ENCODE assay signal across 3 cellular contexts in the genomic region with DNA sequence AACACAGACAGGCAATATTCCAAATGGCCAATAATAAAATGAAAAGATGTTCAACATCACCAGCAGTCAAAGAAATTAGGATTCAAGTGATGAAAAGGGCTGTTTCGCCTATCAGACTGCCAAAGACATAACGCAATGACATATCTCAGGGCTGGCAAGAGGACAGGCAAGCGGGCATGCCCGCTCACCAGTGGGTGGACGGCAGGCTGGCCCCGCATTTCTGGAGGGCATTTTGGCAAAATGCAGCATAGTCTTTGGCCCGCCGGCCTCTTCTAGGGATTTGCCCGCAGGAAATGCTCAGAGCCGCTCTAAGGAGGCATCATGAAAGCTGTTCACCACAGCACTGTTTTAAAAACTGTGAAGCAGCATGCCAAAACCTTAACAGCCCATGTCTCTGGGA.
TF ChIP-seq lines count a peak whose summit lies in the region.

No MANE protein-coding gene starts in this region.

TF ChIP-seq in SK-N-SH, 30 proteins besides CTCF, POLR2A, EP300 and RAD21 (continued from another document):
- TF ChIP-seq SIN3A (IDR thresholded peaks at IDR 0.05; ENCODE audit: borderline replicate concordance, low read depth, low read length) (no peak), EZH2phosphoT487 (IDR thresholded peaks at IDR 0.05; ENCODE audit: borderline replicate concordance, low read depth) (no peak), POLR2AphosphoS5 (IDR thresholded peaks at IDR 0.05; ENCODE audit: low read depth, low read length) (no peak), MEF2A (IDR thresholded peaks at IDR 0.05; ENCODE audit: borderline replicate concordance, low read depth) (no peak)
- TF ChIP-seq, protein P1, sequence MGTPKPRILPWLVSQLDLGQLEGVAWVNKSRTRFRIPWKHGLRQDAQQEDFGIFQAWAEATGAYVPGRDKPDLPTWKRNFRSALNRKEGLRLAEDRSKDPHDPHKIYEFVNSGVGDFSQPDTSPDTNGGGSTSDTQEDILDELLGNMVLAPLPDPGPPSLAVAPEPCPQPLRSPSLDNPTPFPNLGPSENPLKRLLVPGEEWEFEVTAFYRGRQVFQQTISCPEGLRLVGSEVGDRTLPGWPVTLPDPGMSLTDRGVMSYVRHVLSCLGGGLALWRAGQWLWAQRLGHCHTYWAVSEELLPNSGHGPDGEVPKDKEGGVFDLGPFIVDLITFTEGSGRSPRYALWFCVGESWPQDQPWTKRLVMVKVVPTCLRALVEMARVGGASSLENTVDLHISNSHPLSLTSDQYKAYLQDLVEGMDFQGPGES (IDR thresholded peaks at IDR 0.05; ENCODE audit: low read depth, low read length), result no peak

TF ChIP-seq in SK-N-SH treated with all-trans-retinoic acid at 6 μM for 48 hours, 23 proteins besides CTCF, POLR2A, EP300 and RAD21 (continued from another document and continues in another):
- TF ChIP-seq, protein P2, sequence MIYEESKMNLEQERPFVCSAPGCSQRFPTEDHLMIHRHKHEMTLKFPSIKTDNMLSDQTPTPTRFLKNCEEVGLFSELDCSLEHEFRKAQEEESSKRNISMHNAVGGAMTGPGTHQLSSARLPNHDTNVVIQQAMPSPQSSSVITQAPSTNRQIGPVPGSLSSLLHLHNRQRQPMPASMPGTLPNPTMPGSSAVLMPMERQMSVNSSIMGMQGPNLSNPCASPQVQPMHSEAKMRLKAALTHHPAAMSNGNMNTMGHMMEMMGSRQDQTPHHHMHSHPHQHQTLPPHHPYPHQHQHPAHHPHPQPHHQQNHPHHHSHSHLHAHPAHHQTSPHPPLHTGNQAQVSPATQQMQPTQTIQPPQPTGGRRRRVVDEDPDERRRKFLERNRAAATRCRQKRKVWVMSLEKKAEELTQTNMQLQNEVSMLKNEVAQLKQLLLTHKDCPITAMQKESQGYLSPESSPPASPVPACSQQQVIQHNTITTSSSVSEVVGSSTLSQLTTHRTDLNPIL (CRISPR knock-in tag; IDR thresholded peaks at IDR 0.05; ENCODE audit: low read depth), result no peak
- TF ChIP-seq ZNF70 (CRISPR knock-in tag; IDR thresholded peaks at IDR 0.05), result no peak
- no peak for TF ChIP-seq TCF4 (CRISPR knock-in tag; IDR thresholded peaks at IDR 0.05; ENCODE audit: borderline replicate concordance)
- TF ChIP-seq ZNF8 (CRISPR knock-in tag; IDR thresholded peaks at IDR 0.05), result no peak
- no peak for TF ChIP-seq TOX (CRISPR knock-in tag; IDR thresholded peaks at IDR 0.05; ENCODE audit: borderline replicate concordance)
- no peak for TF ChIP-seq BACH2 (CRISPR knock-in tag; IDR thresholded peaks at IDR 0.05; ENCODE audit: borderline replicate concordance)
- TF ChIP-seq SNAI2 (CRISPR knock-in tag; IDR thresholded peaks at IDR 0.05), result no peak
- no peak for TF ChIP-seq CSDC2 (CRISPR knock-in tag; IDR thresholded peaks at IDR 0.05)
- no peak for TF ChIP-seq RARB (CRISPR knock-in tag; IDR thresholded peaks at IDR 0.05)
- TF ChIP-seq GLIS3 (CRISPR knock-in tag; IDR thresholded peaks at IDR 0.05), result no peak
- TF ChIP-seq ISL1 (CRISPR knock-in tag; IDR thresholded peaks at IDR 0.05), result no peak
- TF ChIP-seq, protein P3, sequence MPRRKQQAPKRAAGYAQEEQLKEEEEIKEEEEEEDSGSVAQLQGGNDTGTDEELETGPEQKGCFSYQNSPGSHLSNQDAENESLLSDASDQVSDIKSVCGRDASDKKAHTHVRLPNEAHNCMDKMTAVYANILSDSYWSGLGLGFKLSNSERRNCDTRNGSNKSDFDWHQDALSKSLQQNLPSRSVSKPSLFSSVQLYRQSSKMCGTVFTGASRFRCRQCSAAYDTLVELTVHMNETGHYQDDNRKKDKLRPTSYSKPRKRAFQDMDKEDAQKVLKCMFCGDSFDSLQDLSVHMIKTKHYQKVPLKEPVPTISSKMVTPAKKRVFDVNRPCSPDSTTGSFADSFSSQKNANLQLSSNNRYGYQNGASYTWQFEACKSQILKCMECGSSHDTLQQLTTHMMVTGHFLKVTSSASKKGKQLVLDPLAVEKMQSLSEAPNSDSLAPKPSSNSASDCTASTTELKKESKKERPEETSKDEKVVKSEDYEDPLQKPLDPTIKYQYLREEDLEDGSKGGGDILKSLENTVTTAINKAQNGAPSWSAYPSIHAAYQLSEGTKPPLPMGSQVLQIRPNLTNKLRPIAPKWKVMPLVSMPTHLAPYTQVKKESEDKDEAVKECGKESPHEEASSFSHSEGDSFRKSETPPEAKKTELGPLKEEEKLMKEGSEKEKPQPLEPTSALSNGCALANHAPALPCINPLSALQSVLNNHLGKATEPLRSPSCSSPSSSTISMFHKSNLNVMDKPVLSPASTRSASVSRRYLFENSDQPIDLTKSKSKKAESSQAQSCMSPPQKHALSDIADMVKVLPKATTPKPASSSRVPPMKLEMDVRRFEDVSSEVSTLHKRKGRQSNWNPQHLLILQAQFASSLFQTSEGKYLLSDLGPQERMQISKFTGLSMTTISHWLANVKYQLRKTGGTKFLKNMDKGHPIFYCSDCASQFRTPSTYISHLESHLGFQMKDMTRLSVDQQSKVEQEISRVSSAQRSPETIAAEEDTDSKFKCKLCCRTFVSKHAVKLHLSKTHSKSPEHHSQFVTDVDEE (CRISPR knock-in tag; IDR thresholded peaks at IDR 0.05), result no peak
- no peak for TF ChIP-seq ZNF565 (CRISPR knock-in tag; conservative IDR thresholded peaks at IDR 0.05; ENCODE audit: low read depth)
- TF ChIP-seq, protein P4, sequence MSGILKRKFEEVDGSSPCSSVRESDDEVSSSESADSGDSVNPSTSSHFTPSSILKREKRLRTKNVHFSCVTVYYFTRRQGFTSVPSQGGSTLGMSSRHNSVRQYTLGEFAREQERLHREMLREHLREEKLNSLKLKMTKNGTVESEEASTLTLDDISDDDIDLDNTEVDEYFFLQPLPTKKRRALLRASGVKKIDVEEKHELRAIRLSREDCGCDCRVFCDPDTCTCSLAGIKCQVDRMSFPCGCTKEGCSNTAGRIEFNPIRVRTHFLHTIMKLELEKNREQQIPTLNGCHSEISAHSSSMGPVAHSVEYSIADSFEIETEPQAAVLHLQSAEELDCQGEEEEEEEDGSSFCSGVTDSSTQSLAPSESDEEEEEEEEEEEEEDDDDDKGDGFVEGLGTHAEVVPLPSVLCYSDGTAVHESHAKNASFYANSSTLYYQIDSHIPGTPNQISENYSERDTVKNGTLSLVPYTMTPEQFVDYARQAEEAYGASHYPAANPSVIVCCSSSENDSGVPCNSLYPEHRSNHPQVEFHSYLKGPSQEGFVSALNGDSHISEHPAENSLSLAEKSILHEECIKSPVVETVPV (CRISPR knock-in tag; IDR thresholded peaks at IDR 0.05), result no peak
- TF ChIP-seq, protein P5, sequence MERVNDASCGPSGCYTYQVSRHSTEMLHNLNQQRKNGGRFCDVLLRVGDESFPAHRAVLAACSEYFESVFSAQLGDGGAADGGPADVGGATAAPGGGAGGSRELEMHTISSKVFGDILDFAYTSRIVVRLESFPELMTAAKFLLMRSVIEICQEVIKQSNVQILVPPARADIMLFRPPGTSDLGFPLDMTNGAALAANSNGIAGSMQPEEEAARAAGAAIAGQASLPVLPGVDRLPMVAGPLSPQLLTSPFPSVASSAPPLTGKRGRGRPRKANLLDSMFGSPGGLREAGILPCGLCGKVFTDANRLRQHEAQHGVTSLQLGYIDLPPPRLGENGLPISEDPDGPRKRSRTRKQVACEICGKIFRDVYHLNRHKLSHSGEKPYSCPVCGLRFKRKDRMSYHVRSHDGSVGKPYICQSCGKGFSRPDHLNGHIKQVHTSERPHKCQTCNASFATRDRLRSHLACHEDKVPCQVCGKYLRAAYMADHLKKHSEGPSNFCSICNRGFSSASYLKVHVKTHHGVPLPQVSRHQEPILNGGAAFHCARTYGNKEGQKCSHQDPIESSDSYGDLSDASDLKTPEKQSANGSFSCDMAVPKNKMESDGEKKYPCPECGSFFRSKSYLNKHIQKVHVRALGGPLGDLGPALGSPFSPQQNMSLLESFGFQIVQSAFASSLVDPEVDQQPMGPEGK (CRISPR knock-in tag; IDR thresholded peaks at IDR 0.05; ENCODE audit: borderline replicate concordance), result no peak
- no peak for TF ChIP-seq OSR1 (CRISPR knock-in tag; IDR thresholded peaks at IDR 0.05)
- TF ChIP-seq ZFP3 (CRISPR knock-in tag; IDR thresholded peaks at IDR 0.05), result no peak

TF ChIP-seq in HCT116, 20 proteins besides CTCF, POLR2A, EP300 and RAD21 (continued from another document):
- TF ChIP-seq, protein P6, sequence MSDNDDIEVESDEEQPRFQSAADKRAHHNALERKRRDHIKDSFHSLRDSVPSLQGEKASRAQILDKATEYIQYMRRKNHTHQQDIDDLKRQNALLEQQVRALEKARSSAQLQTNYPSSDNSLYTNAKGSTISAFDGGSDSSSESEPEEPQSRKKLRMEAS (IDR thresholded peaks at IDR 0.05), result no peak; the same call in 1 of the 2 replicates
- TF ChIP-seq FOSL1 (IDR thresholded peaks at IDR 0.05; ENCODE audit: low read depth) (no peak), JUND (IDR thresholded peaks at IDR 0.05) (no peak), YY1 (IDR thresholded peaks at IDR 0.05; ENCODE audit: extremely low read depth, insufficient replicate concordance, low read depth, low read length) (no peak), SP1 (IDR thresholded peaks at IDR 0.05; ENCODE audit: low read depth) (no peak), POLR2AphosphoS5 (IDR thresholded peaks at IDR 0.05; ENCODE audit: low read depth, low read length) (no peak), EGR1 (IDR thresholded peaks at IDR 0.05; ENCODE audit: low read depth) (no peak), ELF1 (IDR thresholded peaks at IDR 0.05; ENCODE audit: borderline replicate concordance, low read depth) (no peak), CEBPB (IDR thresholded peaks at IDR 0.05; ENCODE audit: low read depth) (no peak)
- TF ChIP-seq, protein P7, sequence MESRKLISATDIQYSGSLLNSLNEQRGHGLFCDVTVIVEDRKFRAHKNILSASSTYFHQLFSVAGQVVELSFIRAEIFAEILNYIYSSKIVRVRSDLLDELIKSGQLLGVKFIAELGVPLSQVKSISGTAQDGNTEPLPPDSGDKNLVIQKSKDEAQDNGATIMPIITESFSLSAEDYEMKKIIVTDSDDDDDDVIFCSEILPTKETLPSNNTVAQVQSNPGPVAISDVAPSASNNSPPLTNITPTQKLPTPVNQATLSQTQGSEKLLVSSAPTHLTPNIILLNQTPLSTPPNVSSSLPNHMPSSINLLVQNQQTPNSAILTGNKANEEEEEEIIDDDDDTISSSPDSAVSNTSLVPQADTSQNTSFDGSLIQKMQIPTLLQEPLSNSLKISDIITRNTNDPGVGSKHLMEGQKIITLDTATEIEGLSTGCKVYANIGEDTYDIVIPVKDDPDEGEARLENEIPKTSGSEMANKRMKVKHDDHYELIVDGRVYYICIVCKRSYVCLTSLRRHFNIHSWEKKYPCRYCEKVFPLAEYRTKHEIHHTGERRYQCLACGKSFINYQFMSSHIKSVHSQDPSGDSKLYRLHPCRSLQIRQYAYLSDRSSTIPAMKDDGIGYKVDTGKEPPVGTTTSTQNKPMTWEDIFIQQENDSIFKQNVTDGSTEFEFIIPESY (IDR thresholded peaks at IDR 0.05; ENCODE audit: extremely low read depth, insufficient replicate concordance, low read length), result no peak
